In the genomic region with DNA sequence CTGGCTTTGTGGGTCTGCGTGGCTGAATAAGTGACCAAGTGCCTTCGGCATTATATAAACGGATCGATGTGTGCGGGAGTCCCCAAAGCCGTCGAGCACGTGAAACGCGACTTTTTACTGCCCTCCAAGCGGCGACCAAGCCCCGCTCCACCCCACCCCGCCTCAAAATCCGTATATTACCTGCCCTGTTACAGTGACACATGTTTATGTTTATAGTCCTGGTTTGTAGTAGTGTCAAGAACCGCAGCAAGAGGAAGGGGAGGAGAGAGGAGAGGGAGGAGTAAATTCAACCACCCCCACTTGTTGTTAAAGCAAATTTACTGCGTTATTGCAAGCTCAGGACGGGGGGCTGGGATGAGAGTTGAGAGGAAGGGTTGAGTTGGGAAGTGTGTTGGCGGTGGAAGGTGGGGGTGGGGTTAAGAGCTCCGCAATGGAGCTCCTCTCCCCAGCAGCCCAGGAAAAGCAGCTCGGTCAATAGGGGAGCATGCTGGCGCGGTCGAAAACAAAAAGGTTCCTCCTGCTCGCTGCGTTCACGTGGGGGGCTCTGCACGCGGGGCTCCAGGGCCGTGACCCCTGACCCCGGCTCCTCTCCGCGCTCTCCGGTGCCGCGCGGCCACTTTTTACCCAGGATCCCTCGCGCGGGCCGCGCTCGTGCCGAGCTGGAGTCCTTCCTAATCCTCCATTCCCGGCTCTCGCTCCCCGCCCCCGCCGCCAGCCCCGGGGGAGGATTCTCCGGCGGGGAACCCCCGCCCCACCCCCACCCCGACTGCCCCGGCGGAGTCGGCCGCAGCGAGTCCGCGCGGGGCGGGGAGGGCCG, we compare ENCODE assay signal across 8 cellular contexts. TPM values are rescaled to one million over a fixed set of nuclear protein-coding genes. Genes with fewer than 3 reads are reported as not detected.
DNase-seq lines count a peak whose midpoint lies in the region; ATAC-seq and TF ChIP-seq lines count a peak whose summit lies in the region.

A gene (minus strand): TSS at position 316 of the 817 bp plus-strand sequence. CDS start 7,860 bp downstream, outside the sequence.

- H3K36me3 ChIP-seq in WERI-Rb-1 (no peaks in the 10 kb centered on the region), kidney epithelial cell (ENCODE audit: control insufficient read depth, insufficient read depth, low read length) (no peaks in the 10 kb centered on the region)

- peak within 1 kb of the TSS; percentile 89 for H3K4me3 ChIP-seq in WERI-Rb-1 (ENCODE audit: low read depth, low read length)
- peak within 1 kb of the TSS; percentile 65 for H3K4me3 ChIP-seq in choroid plexus epithelial cell (ENCODE audit: low read depth, low read length)
- H3K4me3 ChIP-seq in kidney epithelial cell (ENCODE audit: low read depth, low read length): peak within 1 kb of the TSS; percentile 49

- TF ChIP-seq CTCF in WERI-Rb-1 (IDR thresholded peaks at IDR 0.05; ENCODE audit: low read depth, low read length): no peak
- TF ChIP-seq CTCF in choroid plexus epithelial cell (conservative IDR thresholded peaks at IDR 0.05; ENCODE audit: low read depth, low read length): no peak
- TF ChIP-seq CTCF in kidney epithelial cell (IDR thresholded peaks at IDR 0.05; ENCODE audit: insufficient read depth, low read length, poor library complexity, severe bottlenecking): no peak

- DNase-seq in 8988T (peak; percentile 54), NCI-H2171 treated with DMSO at 0.1 percent for 48 hours (lab: John Stamatoyannopoulos, UW) (peak; percentile 92), WERI-Rb-1 (peak; percentile 85), choroid plexus epithelial cell (ENCODE audit: low read depth) (peak; percentile 97), kidney epithelial cell (ENCODE audit: low read depth) (peak; percentile 61)
- peak; percentile 49 to 66 for DNase-seq in stimulated activated CD4-positive, alpha-beta T cell treated with anti-CD3 and anti-CD28 coated beads, Interleukin-12 subunit alpha, Interleukin-12 subunit beta, amount 100 ng/mL, for 24 hours (ENCODE audit: low read depth in 2 of 2)

- peak within 1 kb of the TSS; percentile 97 for H3K27ac ChIP-seq in WERI-Rb-1

- peak; percentile 34 for ATAC-seq in GM18858 (IDR thresholded peaks at IDR 0.05; ENCODE audit: unreplicated experiment)
- peak; percentile 53 for ATAC-seq in HG03103 (IDR thresholded peaks at IDR 0.05; ENCODE audit: low read depth, unreplicated experiment)

- no peaks in the 10 kb centered on the region for H3K27me3 ChIP-seq in WERI-Rb-1 (ENCODE audit: insufficient read depth, low read depth, severe bottlenecking)
- no peaks in the 10 kb centered on the region for H3K27me3 ChIP-seq in kidney epithelial cell (ENCODE audit: control insufficient read depth, insufficient read depth, low read length)

- no peaks in the 10 kb centered on the region for H3K9me3 ChIP-seq in WERI-Rb-1 (ENCODE audit: severe bottlenecking)

RNA-seq across cellular contexts. Expression of the gene that starts here (rescaled TPM):
- 0.27 and 1.5 TPM in 2 replicates for total RNA-seq in kidney epithelial cell

Comparison
In these comparisons a context has a peak if more than half of its experiments do, and no peak if none do; other contexts are left out.
1. Peak in every context shown above with its lines: DNase-seq, ATAC-seq, H3K4me3 ChIP-seq and H3K27ac ChIP-seq.